In the genomic region with DNA sequence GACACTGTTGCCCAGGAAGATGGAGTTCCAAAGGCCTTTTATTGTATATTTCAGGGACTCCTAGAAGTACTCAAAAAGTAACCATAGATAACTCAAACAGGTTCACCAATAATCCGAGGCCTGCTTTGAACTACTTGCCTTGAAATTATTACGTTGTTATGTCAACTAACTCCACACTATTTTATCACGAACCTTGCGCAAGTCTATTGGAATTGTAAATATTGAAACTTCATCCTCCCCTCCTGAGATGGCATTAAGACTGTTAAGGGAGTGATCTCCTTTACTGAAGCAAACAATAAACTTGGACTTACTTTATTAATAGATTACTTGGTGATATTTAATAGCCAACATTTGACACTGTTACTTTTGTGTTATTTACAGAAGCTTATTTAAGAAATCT, we compare ENCODE assay signal across 20 cellular contexts.
DNase-seq lines count a peak whose midpoint lies in the region; ATAC-seq and TF ChIP-seq lines count a peak whose summit lies in the region.
"Had no signal": no experiment of that assay in that cellular context is flagged by ENCODE, and none has a peak within 500 bp of the region (broad histone marks: within the 10 kb centered on the region; RNA-seq: fewer than 3 reads in every experiment).

No MANE protein-coding gene starts in this region.

- H3K36me3 ChIP-seq in right lobe of liver, result no peaks in the 10 kb centered on the region
- H3K36me3 ChIP-seq: BLaER1 had no signal

- WGBS in right lobe of liver (ENCODE audit: insufficient coverage, low coverage, low lambda C conversion rate, missing lambda C conversion rate), result 41% methylated on average over 4 of the region's 4 CpGs

- DNase-seq in HuH-7.5 (ENCODE audit: low spot score) (peak; percentile 33), fibroblast of villous mesenchyme (ENCODE audit: low read depth) (peak; percentile 40), right lobe of liver (no peak), CD14-positive monocyte (ENCODE audit: low spot score) (no peak), NCI-H2196 treated with DMSO at 0.1 percent for 48 hours (lab: John Stamatoyannopoulos, UW; ENCODE audit: unreplicated experiment) (no peak), DMS 273 (lab: John Stamatoyannopoulos, UW; ENCODE audit: unreplicated experiment) (no peak)
- DNase-seq in activated T-helper 2 cell treated with anti-CD3 and anti-CD28 coated beads, Interferon-gamma antibody, Interleukin-2, Interleukin-4, amounts not matched to agents 10 μg/mL and 5 μg/mL and 100 μg/mL, durations not matched to agents 14 hours and 24 hours and 36 hours (ENCODE audit: low spot score), result no peak
- DNase-seq: CD4-positive, alpha-beta memory T cell; DMS153; KBM-7; NCI-H1092; NCI-H1436 treated with DMSO at 0.1 percent for 48 hours; NCI-H1930; NCI-H226; NCI-H510A treated with DMSO at 0.1 percent for 48 hours; NCI-H748 treated with DMSO at 0.1 percent for 48 hours; SHP77 treated with DMSO at 0.1 percent for 48 hours; SK-N-SH had no signal

- H3K9me3 ChIP-seq in right lobe of liver, result no peaks in the 10 kb centered on the region
- H3K9me3 ChIP-seq: BLaER1, SK-N-SH had no signal

- ATAC-seq in right lobe of liver, result peak; percentile 56 to 81 (median 64)

- peaks cover 6% of the 10 kb centered on the region for H3K4me1 Mint-ChIP-seq in activated T-helper 2 cell treated with anti-CD3 and anti-CD28 coated beads, Interferon-gamma antibody, Interleukin-2, Interleukin-4, amounts not matched to agents 10 μg/mL and 5 μg/mL and 100 μg/mL, durations not matched to agents 14 hours and 24 hours and 36 hours (ENCODE audit: low read depth)
- peaks cover 3% of the 10 kb centered on the region for H3K4me1 Mint-ChIP-seq in CD14-positive monocyte

- H3K27ac Mint-ChIP-seq in activated T-helper 2 cell treated with anti-CD3 and anti-CD28 coated beads, Interferon-gamma antibody, Interleukin-2, Interleukin-4, amounts not matched to agents 10 μg/mL and 5 μg/mL and 100 μg/mL, durations not matched to agents 14 hours and 24 hours and 36 hours, result no peak overlapping the region
- H3K27ac Mint-ChIP-seq in CD14-positive monocyte, result no peak overlapping the region
- H3K27ac Mint-ChIP-seq: CD4-positive, alpha-beta memory T cell had no signal

- H3K4me3 ChIP-seq in fibroblast of villous mesenchyme (ENCODE audit: low read depth, low read length) (no peak overlapping the region), right lobe of liver (no peak overlapping the region)
- H3K4me3 ChIP-seq: BLaER1 had no signal

- TF ChIP-seq CTCF in fibroblast of villous mesenchyme (IDR thresholded peaks at IDR 0.05; ENCODE audit: insufficient read depth, low read depth, low read length) (no peak), right lobe of liver (IDR thresholded peaks at IDR 0.05) (no peak), CD14-positive monocyte (IDR thresholded peaks at IDR 0.05) (no peak)

- H3K4me3 Mint-ChIP-seq in activated T-helper 2 cell treated with anti-CD3 and anti-CD28 coated beads, Interferon-gamma antibody, Interleukin-2, Interleukin-4, amounts not matched to agents 10 μg/mL and 5 μg/mL and 100 μg/mL, durations not matched to agents 14 hours and 24 hours and 36 hours (ENCODE audit: low read depth), result no peak overlapping the region
- H3K4me3 Mint-ChIP-seq in CD14-positive monocyte, result no peak overlapping the region
- H3K4me3 Mint-ChIP-seq: CD4-positive, alpha-beta memory T cell had no signal

- intact Hi-C loops in right lobe of liver (cut with DNase I), result no loop called here
- intact Hi-C loops in activated T-helper 2 cell treated with anti-CD3 and anti-CD28 coated beads, Interferon-gamma antibody, Interleukin-2, Interleukin-4, amounts not matched to agents 10 μg/mL and 5 μg/mL and 100 μg/mL, durations not matched to agents 14 hours and 24 hours and 36 hours (cut with micrococcal nuclease), result no loop called here
- intact Hi-C loops in CD14-positive monocyte (cut with micrococcal nuclease), result no loop called here

- peaks cover 16% of the 10 kb centered on the region for H3K27me3 Mint-ChIP-seq in activated T-helper 2 cell treated with anti-CD3 and anti-CD28 coated beads, Interferon-gamma antibody, Interleukin-2, Interleukin-4, amounts not matched to agents 10 μg/mL and 5 μg/mL and 100 μg/mL, durations not matched to agents 14 hours and 24 hours and 36 hours (ENCODE audit: low read depth)
- H3K27me3 Mint-ChIP-seq in CD14-positive monocyte (ENCODE audit: low read depth in 3 of 3), result no peaks in the 10 kb centered on the region
- H3K27me3 Mint-ChIP-seq: CD4-positive, alpha-beta memory T cell had no signal

- peaks cover 0 to 6% (median 0%) of the 10 kb centered on the region in 4 donors for H3K4me1 ChIP-seq in right lobe of liver

- no peaks in the 10 kb centered on the region for H3K27me3 ChIP-seq in right lobe of liver
- H3K27me3 ChIP-seq: BLaER1 had no signal

- TF ChIP-seq POLR2A in right lobe of liver (IDR thresholded peaks at IDR 0.05), result no peak

- no peaks in the 10 kb centered on the region for H3K9me3 Mint-ChIP-seq in activated T-helper 2 cell treated with anti-CD3 and anti-CD28 coated beads, Interferon-gamma antibody, Interleukin-2, Interleukin-4, amounts not matched to agents 10 μg/mL and 5 μg/mL and 100 μg/mL, durations not matched to agents 14 hours and 24 hours and 36 hours
- H3K9me3 Mint-ChIP-seq in CD14-positive monocyte, result no peaks in the 10 kb centered on the region
- H3K9me3 Mint-ChIP-seq: CD4-positive, alpha-beta memory T cell had no signal

- H3K27ac ChIP-seq in right lobe of liver, result no peak overlapping the region
- H3K27ac ChIP-seq: BLaER1, RWPE1 had no signal

- no peaks in the 10 kb centered on the region for H3K36me3 Mint-ChIP-seq in activated T-helper 2 cell treated with anti-CD3 and anti-CD28 coated beads, Interferon-gamma antibody, Interleukin-2, Interleukin-4, amounts not matched to agents 10 μg/mL and 5 μg/mL and 100 μg/mL, durations not matched to agents 14 hours and 24 hours and 36 hours (ENCODE audit: low read depth)
- no peaks in the 10 kb centered on the region for H3K36me3 Mint-ChIP-seq in CD14-positive monocyte
- H3K36me3 Mint-ChIP-seq: CD4-positive, alpha-beta memory T cell had no signal

Comparison
In these comparisons a context has a peak if more than half of its experiments do, and no peak if none do; other contexts are left out.
1. DNase-seq: peak in HuH-7.5 (single experiment) and fibroblast of villous mesenchyme (single experiment); none in right lobe of liver (0 of 3), activated T-helper 2 cell treated with anti-CD3 and anti-CD28 coated beads, Interferon-gamma antibody, Interleukin-2, Interleukin-4, amounts not matched to agents 10 μg/mL and 5 μg/mL and 100 μg/mL, durations not matched to agents 14 hours and 24 hours and 36 hours (single experiment), CD14-positive monocyte (single experiment), NCI-H2196 treated with DMSO at 0.1 percent for 48 hours (single experiment) and DMS 273 (single experiment).